16 cellular contexts compared by ENCODE assay signal in genomic region chr17:62675260-62675659, GRCh38. TPM values are rescaled to one million over a fixed set of nuclear protein-coding genes. Genes with fewer than 3 reads are reported as not detected.
A peak's percentile ranks its signal among the peaks of the same experiment; 100 is the strongest.
DNase-seq lines count a peak whose midpoint lies in the region; ATAC-seq lines count a peak whose summit lies in the region.
"Had no signal": no experiment of that assay in that cellular context is flagged by ENCODE, and none has a peak within 500 bp of the region (broad histone marks: within the 10 kb centered on the region; RNA-seq: fewer than 3 reads in every experiment).

No MANE protein-coding gene starts in this region.

- no peaks in the 10 kb centered on the region for H3K9me3 Mint-ChIP-seq in activated naive CD8-positive, alpha-beta T cell treated with anti-CD3 and anti-CD28 coated beads, Interleukin-2, amount 50 U/mL, for 24 hours
- H3K9me3 Mint-ChIP-seq: activated naive CD8-positive, alpha-beta T cell treated with anti-CD3 and anti-CD28 coated beads for 36 hours; activated T-cell treated with anti-CD3 and anti-CD28 coated beads, Interleukin-2, amount 50 U/mL, for 24 hours had no signal

- no peak for ATAC-seq in activated naive CD8-positive, alpha-beta T cell treated with anti-CD3 and anti-CD28 coated beads, Interleukin-2, amount 50 U/mL, for 24 hours

- no peaks in the 10 kb centered on the region for H3K27me3 Mint-ChIP-seq in activated naive CD8-positive, alpha-beta T cell treated with anti-CD3 and anti-CD28 coated beads, Interleukin-2, amount 50 U/mL, for 24 hours
- H3K27me3 Mint-ChIP-seq: activated naive CD8-positive, alpha-beta T cell treated with anti-CD3 and anti-CD28 coated beads for 36 hours; activated T-cell treated with anti-CD3 and anti-CD28 coated beads, Interleukin-2, amount 50 U/mL, for 24 hours had no signal

- no peaks in the 10 kb centered on the region for H3K36me3 Mint-ChIP-seq in activated naive CD8-positive, alpha-beta T cell treated with anti-CD3 and anti-CD28 coated beads, Interleukin-2, amount 50 U/mL, for 24 hours (ENCODE audit: low read depth)
- H3K36me3 Mint-ChIP-seq: activated naive CD8-positive, alpha-beta T cell treated with anti-CD3 and anti-CD28 coated beads for 36 hours had no signal

- no peaks in the 10 kb centered on the region for H3K4me1 Mint-ChIP-seq in activated naive CD8-positive, alpha-beta T cell treated with anti-CD3 and anti-CD28 coated beads, Interleukin-2, amount 50 U/mL, for 24 hours

- peak; percentile 74 for DNase-seq in NCI-H1092 (lab: John Stamatoyannopoulos, UW)
- peak; percentile 36 for DNase-seq in cerebellum (ENCODE audit: low spot score)
- peak; percentile 63 for DNase-seq in midbrain (lab: John Stamatoyannopoulos, UW)
- peak; percentile 62 for DNase-seq in superior temporal gyrus (ENCODE audit: extremely low spot score)
- no peak for DNase-seq in NCI-H226
- no peak for DNase-seq in DMS114 treated with DMSO at 0.1 percent for 48 hours (lab: John Stamatoyannopoulos, UW; ENCODE audit: unreplicated experiment)
- DNase-seq in activated naive CD8-positive, alpha-beta T cell treated with anti-CD3 and anti-CD28 coated beads, Interleukin-2, amount 50 U/mL, for 24 hours, result no peak
- DNase-seq: activated naive CD8-positive, alpha-beta T cell treated with anti-CD3 and anti-CD28 coated beads for 36 hours; activated T-cell treated with anti-CD3 and anti-CD28 coated beads, Interleukin-2, amount 50 U/mL, for 24 hours; central memory CD4-positive, alpha-beta T cell; DMS53; effector CD4-positive, alpha-beta T cell; esophagus squamous epithelium; NK-92 treated with Interleukin-12 subunit alpha and Interleukin-12 subunit beta, amount 100 ng/mL, for 24 hours; RPMI8226; SW 1271 had no signal

- no peak overlapping the region for H3K27ac Mint-ChIP-seq in activated naive CD8-positive, alpha-beta T cell treated with anti-CD3 and anti-CD28 coated beads, Interleukin-2, amount 50 U/mL, for 24 hours
- H3K27ac Mint-ChIP-seq: activated naive CD8-positive, alpha-beta T cell treated with anti-CD3 and anti-CD28 coated beads for 36 hours; activated T-cell treated with anti-CD3 and anti-CD28 coated beads, Interleukin-2, amount 50 U/mL, for 24 hours had no signal

- no peak overlapping the region for H3K4me3 Mint-ChIP-seq in activated naive CD8-positive, alpha-beta T cell treated with anti-CD3 and anti-CD28 coated beads, Interleukin-2, amount 50 U/mL, for 24 hours
- H3K4me3 Mint-ChIP-seq: activated naive CD8-positive, alpha-beta T cell treated with anti-CD3 and anti-CD28 coated beads for 36 hours; activated T-cell treated with anti-CD3 and anti-CD28 coated beads, Interleukin-2, amount 50 U/mL, for 24 hours had no signal

RNA-seq across cellular contexts. Expression of gene MRC2, which starts 47.8 kb away (rescaled TPM):
- 16.0 TPM for total RNA-seq in cerebellum

Comparison
In these comparisons a context has a peak if more than half of its experiments do, and no peak if none do; other contexts are left out.
1. DNase-seq: peak in NCI-H1092 (single experiment), cerebellum (single experiment), midbrain (single experiment) and superior temporal gyrus (single experiment); none in NCI-H226 (single experiment), DMS114 treated with DMSO at 0.1 percent for 48 hours (single experiment) and activated naive CD8-positive, alpha-beta T cell treated with anti-CD3 and anti-CD28 coated beads, Interleukin-2, amount 50 U/mL, for 24 hours (single experiment).